ENCODE assay signal across 1 cellular context in the genomic region with DNA sequence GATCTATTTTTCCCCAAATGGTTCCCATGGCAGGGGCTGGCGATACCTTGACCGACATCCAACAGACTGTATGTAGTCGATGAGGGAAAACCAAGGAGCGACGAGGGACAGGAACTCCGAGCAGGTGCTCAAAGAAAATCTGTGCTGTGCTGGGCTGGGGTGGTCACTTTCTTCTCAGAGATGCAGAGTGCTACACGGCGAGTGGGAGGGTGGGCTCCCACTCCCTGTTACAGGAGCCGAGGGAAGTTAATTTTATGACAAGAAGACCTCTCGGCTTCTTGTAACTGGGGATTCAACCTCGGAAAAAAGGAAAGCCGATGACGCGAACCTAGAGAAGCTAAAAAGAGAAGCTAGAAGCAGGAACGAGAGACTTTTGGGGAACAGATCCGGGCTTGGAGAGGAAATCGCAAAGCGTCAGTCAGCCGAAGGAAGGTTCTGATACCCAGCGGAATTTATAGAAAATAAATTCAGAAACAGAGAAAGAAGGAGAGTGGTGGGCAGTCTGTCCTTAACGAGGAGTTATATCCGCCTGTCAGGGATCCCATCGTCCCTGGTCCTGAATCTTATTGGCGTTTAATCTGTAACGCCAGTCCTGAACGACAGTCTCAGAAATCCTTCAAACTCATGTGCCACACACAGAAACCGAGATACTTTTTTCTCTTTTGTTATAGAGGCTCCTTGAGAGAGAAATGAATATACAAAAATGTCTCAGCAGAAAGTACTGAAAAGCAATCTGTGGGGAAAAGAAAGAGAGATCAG.
TF ChIP-seq lines count a peak whose summit lies in the region.

No MANE protein-coding gene starts in this region.

TF ChIP-seq in H1, 55 proteins besides CTCF, POLR2A, EP300 and RAD21 (continued from another document):
- TF ChIP-seq, protein P1, sequence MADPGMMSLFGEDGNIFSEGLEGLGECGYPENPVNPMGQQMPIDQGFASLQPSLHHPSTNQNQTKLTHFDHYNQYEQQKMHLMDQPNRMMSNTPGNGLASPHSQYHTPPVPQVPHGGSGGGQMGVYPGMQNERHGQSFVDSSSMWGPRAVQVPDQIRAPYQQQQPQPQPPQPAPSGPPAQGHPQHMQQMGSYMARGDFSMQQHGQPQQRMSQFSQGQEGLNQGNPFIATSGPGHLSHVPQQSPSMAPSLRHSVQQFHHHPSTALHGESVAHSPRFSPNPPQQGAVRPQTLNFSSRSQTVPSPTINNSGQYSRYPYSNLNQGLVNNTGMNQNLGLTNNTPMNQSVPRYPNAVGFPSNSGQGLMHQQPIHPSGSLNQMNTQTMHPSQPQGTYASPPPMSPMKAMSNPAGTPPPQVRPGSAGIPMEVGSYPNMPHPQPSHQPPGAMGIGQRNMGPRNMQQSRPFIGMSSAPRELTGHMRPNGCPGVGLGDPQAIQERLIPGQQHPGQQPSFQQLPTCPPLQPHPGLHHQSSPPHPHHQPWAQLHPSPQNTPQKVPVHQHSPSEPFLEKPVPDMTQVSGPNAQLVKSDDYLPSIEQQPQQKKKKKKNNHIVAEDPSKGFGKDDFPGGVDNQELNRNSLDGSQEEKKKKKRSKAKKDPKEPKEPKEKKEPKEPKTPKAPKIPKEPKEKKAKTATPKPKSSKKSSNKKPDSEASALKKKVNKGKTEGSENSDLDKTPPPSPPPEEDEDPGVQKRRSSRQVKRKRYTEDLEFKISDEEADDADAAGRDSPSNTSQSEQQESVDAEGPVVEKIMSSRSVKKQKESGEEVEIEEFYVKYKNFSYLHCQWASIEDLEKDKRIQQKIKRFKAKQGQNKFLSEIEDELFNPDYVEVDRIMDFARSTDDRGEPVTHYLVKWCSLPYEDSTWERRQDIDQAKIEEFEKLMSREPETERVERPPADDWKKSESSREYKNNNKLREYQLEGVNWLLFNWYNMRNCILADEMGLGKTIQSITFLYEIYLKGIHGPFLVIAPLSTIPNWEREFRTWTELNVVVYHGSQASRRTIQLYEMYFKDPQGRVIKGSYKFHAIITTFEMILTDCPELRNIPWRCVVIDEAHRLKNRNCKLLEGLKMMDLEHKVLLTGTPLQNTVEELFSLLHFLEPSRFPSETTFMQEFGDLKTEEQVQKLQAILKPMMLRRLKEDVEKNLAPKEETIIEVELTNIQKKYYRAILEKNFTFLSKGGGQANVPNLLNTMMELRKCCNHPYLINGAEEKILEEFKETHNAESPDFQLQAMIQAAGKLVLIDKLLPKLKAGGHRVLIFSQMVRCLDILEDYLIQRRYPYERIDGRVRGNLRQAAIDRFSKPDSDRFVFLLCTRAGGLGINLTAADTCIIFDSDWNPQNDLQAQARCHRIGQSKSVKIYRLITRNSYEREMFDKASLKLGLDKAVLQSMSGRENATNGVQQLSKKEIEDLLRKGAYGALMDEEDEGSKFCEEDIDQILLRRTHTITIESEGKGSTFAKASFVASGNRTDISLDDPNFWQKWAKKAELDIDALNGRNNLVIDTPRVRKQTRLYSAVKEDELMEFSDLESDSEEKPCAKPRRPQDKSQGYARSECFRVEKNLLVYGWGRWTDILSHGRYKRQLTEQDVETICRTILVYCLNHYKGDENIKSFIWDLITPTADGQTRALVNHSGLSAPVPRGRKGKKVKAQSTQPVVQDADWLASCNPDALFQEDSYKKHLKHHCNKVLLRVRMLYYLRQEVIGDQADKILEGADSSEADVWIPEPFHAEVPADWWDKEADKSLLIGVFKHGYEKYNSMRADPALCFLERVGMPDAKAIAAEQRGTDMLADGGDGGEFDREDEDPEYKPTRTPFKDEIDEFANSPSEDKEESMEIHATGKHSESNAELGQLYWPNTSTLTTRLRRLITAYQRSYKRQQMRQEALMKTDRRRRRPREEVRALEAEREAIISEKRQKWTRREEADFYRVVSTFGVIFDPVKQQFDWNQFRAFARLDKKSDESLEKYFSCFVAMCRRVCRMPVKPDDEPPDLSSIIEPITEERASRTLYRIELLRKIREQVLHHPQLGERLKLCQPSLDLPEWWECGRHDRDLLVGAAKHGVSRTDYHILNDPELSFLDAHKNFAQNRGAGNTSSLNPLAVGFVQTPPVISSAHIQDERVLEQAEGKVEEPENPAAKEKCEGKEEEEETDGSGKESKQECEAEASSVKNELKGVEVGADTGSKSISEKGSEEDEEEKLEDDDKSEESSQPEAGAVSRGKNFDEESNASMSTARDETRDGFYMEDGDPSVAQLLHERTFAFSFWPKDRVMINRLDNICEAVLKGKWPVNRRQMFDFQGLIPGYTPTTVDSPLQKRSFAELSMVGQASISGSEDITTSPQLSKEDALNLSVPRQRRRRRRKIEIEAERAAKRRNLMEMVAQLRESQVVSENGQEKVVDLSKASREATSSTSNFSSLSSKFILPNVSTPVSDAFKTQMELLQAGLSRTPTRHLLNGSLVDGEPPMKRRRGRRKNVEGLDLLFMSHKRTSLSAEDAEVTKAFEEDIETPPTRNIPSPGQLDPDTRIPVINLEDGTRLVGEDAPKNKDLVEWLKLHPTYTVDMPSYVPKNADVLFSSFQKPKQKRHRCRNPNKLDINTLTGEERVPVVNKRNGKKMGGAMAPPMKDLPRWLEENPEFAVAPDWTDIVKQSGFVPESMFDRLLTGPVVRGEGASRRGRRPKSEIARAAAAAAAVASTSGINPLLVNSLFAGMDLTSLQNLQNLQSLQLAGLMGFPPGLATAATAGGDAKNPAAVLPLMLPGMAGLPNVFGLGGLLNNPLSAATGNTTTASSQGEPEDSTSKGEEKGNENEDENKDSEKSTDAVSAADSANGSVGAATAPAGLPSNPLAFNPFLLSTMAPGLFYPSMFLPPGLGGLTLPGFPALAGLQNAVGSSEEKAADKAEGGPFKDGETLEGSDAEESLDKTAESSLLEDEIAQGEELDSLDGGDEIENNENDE (IDR thresholded peaks at IDR 0.05; ENCODE audit: insufficient replicate concordance, low read length): no peak
- TF ChIP-seq RBBP5 (IDR thresholded peaks at IDR 0.05; ENCODE audit: borderline replicate concordance, low read depth, low read length) (0 out of 2 replicates have a peak, but pooled peaks have one; percentile 9), FOSL1 (IDR thresholded peaks at IDR 0.05; ENCODE audit: insufficient read depth, low read depth, low read length) (no peak), KDM4A (IDR thresholded peaks at IDR 0.05; ENCODE audit: low read depth, low read length, severe bottlenecking) (peak; percentile 44)
- TF ChIP-seq, protein P2, sequence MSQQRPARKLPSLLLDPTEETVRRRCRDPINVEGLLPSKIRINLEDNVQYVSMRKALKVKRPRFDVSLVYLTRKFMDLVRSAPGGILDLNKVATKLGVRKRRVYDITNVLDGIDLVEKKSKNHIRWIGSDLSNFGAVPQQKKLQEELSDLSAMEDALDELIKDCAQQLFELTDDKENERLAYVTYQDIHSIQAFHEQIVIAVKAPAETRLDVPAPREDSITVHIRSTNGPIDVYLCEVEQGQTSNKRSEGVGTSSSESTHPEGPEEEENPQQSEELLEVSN (IDR thresholded peaks at IDR 0.05): peak; percentile 18; the same call in 1 of the 2 replicates
TF ChIP-seq in H1: peak in this region for 4.
